In genomic region chr19:16542894-16543498, GRCh38 we compare ENCODE assay signal across 8 cellular contexts. TPM values are rescaled to one million over a fixed set of nuclear protein-coding genes. Genes with fewer than 3 reads are reported as not detected.
A peak's percentile ranks its signal among the peaks of the same experiment; 100 is the strongest.
DNase-seq lines count a peak whose midpoint lies in the region; ATAC-seq and TF ChIP-seq lines count a peak whose summit lies in the region.

No MANE protein-coding gene starts in this region.

- CTCF ChIA-PET in PC-3 (lab: Charles Lee), result interaction anchor here (0.6 kb wide), 2 partner anchors 52 to 101 kb away, joined by 3 to 4 read pairs; no protein-coding TSS in a partner anchor

- H3F3A ChIP-seq in PC-3 (ENCODE audit: low read length, unreplicated experiment), result no peaks in the 10 kb centered on the region

- H3K9ac ChIP-seq in PC-3 (ENCODE audit: low read length), result peak overlapping the region; percentile 97

- peak overlapping the region; percentile 90 to 98 (median 95) for H3K4me3 Mint-ChIP-seq in nephron

- no peaks in the 10 kb centered on the region for H3K9me3 ChIP-seq in PC-3 (ENCODE audit: low read length)
- no peaks in the 10 kb centered on the region for H3K9me3 ChIP-seq in effector memory CD4-positive, alpha-beta T cell (ENCODE audit: control insufficient read depth, low read length)

- peaks cover 17% of the 10 kb centered on the region for H3K4me1 Mint-ChIP-seq in nephron

- TF ChIP-seq CTCF in PC-3 (conservative IDR thresholded peaks at IDR 0.05; ENCODE audit: low read depth, low read length), result no peak
- TF ChIP-seq CTCF in nephron (IDR thresholded peaks at IDR 0.05; ENCODE audit: unreplicated experiment in 3 of 3), result no peak

- H3K4me3 ChIP-seq in GM08714 (ENCODE audit: low read length) (peak overlapping the region; percentile 87), PC-3 (ENCODE audit: low read length) (peak overlapping the region; percentile 96)
- H3K4me3 ChIP-seq in effector memory CD4-positive, alpha-beta T cell (ENCODE audit: insufficient read depth, low read depth, low read length, poor library complexity, severe bottlenecking), result peak overlapping the region; percentile 91

- H3K27me3 ChIP-seq in PC-3 (ENCODE audit: low read length), result no peaks in the 10 kb centered on the region
- no peaks in the 10 kb centered on the region for H3K27me3 ChIP-seq in effector memory CD4-positive, alpha-beta T cell (replicated peaks; ENCODE audit: control insufficient read depth, insufficient read depth, low read length, poor library complexity, severe bottlenecking)

- H2AFZ ChIP-seq in PC-3 (ENCODE audit: low read length), result peak overlapping the region; percentile 72

- peaks cover 13% of the 10 kb centered on the region for H3K36me3 ChIP-seq in PC-3 (ENCODE audit: low read depth, low read length)
- H3K36me3 ChIP-seq in effector memory CD4-positive, alpha-beta T cell (ENCODE audit: control insufficient read depth, insufficient read depth, low read length), result no peaks in the 10 kb centered on the region

- TSS peak; percentile 82 for BruUV-seq in PC-3 (replicated peaks; lab: Mats Ljungman, UMichigan)

- peak overlapping the region; percentile 75 to 93 (median 78) for H3K27ac Mint-ChIP-seq in nephron

- intact Hi-C loops in PC-3 (cut with micrococcal nuclease), result no loop called here

- no peaks in the 10 kb centered on the region for H3K9me2 ChIP-seq in PC-3 (replicated peaks; ENCODE audit: low read length)

- peaks cover 67% of the 10 kb centered on the region for H3K79me2 ChIP-seq in PC-3 (ENCODE audit: low read length)

- no peak for DNase-seq in PC-3
- no peak for DNase-seq in effector memory CD4-positive, alpha-beta T cell
- no peak for DNase-seq in 8988T
- DNase-seq in mesenteric fat pad (ENCODE audit: low spot score), result no peak
- no peak for DNase-seq in cerebellar nuclear complex (lab: John Stamatoyannopoulos, UW)

- peaks cover 16% of the 10 kb centered on the region for H3K4me1 ChIP-seq in PC-3 (ENCODE audit: insufficient read depth, low read length)
- peaks cover 35% of the 10 kb centered on the region for H3K4me1 ChIP-seq in effector memory CD4-positive, alpha-beta T cell (ENCODE audit: control insufficient read depth, insufficient read depth, low read length, poor library complexity, severe bottlenecking)

- H4K20me1 ChIP-seq in PC-3 (ENCODE audit: low read length), result peaks cover 22% of the 10 kb centered on the region

- no peaks in the 10 kb centered on the region for H3K27me3 Mint-ChIP-seq in nephron (ENCODE audit: low read depth)

- peaks cover 24% of the 10 kb centered on the region for H3K36me3 Mint-ChIP-seq in nephron (ENCODE audit: low read depth)

- POLR2A ChIA-PET in PC-3 (lab: Charles Lee; ENCODE audit: unreplicated experiment), result interaction anchor here (0.8 kb wide), 1 partner anchor 30 kb away, joined by 6 read pairs; no protein-coding TSS in a partner anchor

- no peaks in the 10 kb centered on the region for H3K9me3 Mint-ChIP-seq in nephron

- H3K4me2 ChIP-seq in PC-3 (ENCODE audit: low read length), result peak overlapping the region; percentile 92

- H3K27ac ChIP-seq in PC-3 (ENCODE audit: low read length), result peak overlapping the region; percentile 32; the same call in 1 of the 2 replicates
- H3K27ac ChIP-seq in effector memory CD4-positive, alpha-beta T cell (ENCODE audit: insufficient read depth, low read length, poor library complexity, severe bottlenecking), result peak overlapping the region; percentile 88

- ATAC-seq in PC-3 (no peak), HG03439 (IDR thresholded peaks at IDR 0.05; ENCODE audit: unreplicated experiment) (no peak)

RNA-seq across cellular contexts. Expression of gene CHERP, which starts 0.8 kb away (rescaled TPM):
- 13.4 and 24.2 TPM in 2 replicates for total RNA-seq in PC-3 (2014; rRNA removed)
- 34.3 TPM for total RNA-seq in mesenteric fat pad

RNA-seq across cellular contexts. Expression of gene SLC35E1, which starts 29.2 kb away (rescaled TPM):
- 52.6 and 62.3 TPM in 2 replicates for total RNA-seq in PC-3 (2014; rRNA removed)
- total RNA-seq in mesenteric fat pad, result 48.7 TPM

RNA-seq across cellular contexts. Expression of gene C19orf44, which starts 46.8 kb away (rescaled TPM):
- total RNA-seq in PC-3 (2014; rRNA removed) (2.5 and 5.2 TPM in 2 replicates), mesenteric fat pad (3.2 TPM)

RNA-seq across cellular contexts. Expression of gene CALR3, which starts 47.0 kb away (rescaled TPM):
- total RNA-seq in PC-3 (2014; rRNA removed), result 0.47 TPM in 1 of 2 replicates, not detected in the other
- total RNA-seq in mesenteric fat pad, result not detected
